Comparison of ENCODE assay signal across 19 cellular contexts in genomic region chr7:42597296-42597695, GRCh38.
DNase-seq lines count a peak whose midpoint lies in the region; ATAC-seq, FAIRE-seq and TF ChIP-seq lines count a peak whose summit lies in the region.
"Had no signal": no experiment of that assay in that cellular context is flagged by ENCODE, and none has a peak within 500 bp of the region (broad histone marks: within the 10 kb centered on the region; RNA-seq: fewer than 3 reads in every experiment).

No MANE protein-coding gene starts in this region.

- H3K4me1 ChIP-seq in A549 (no peaks in the 10 kb centered on the region), keratinocyte (ENCODE audit: control insufficient read depth, extremely low read depth, insufficient read depth, low read length) (peaks cover 13% of the 10 kb centered on the region), heart left ventricle (no peaks in the 10 kb centered on the region)

- H3K9me3 ChIP-seq in A549 (no peaks in the 10 kb centered on the region), keratinocyte (ENCODE audit: control insufficient read depth, low read depth, low read length) (peaks cover 2% of the 10 kb centered on the region), heart left ventricle (peaks cover 0 to 7% (median 3%) of the 10 kb centered on the region in 12 donors)

- TF ChIP-seq RAD21 in A549 (conservative IDR thresholded peaks at IDR 0.05 in 1 of 2, IDR thresholded peaks at IDR 0.05 in 1 of 2), result no peak

- no peak for ATAC-seq in A549
- ATAC-seq in HG03432 (IDR thresholded peaks at IDR 0.05; ENCODE audit: unreplicated experiment), result no peak
- ATAC-seq in heart left ventricle, result no peak
- ATAC-seq: GM12878, HCT116 had no signal

- H3K9me1 ChIP-seq in keratinocyte (ENCODE audit: control insufficient read depth, extremely low read depth, insufficient read depth, low read length), result no peaks in the 10 kb centered on the region

- POLR2A ChIA-PET in A549 (lab: Yijun Ruan, JAX), result no interaction called here

- FAIRE-seq in A549 (lab: Jason Lieb, UNC), result no peak
- no peak for FAIRE-seq in bronchial epithelial cell (lab: Jason Lieb, UNC)
- FAIRE-seq in keratinocyte (lab: Jason Lieb, UNC), result no peak
- FAIRE-seq: GM12878, GM18507, H54, HTR-8/SVneo had no signal

- H3K79me2 ChIP-seq in keratinocyte (ENCODE audit: control insufficient read depth, insufficient read depth, low read length), result no peaks in the 10 kb centered on the region

- H3K4me2 ChIP-seq in A549 (no peak overlapping the region), keratinocyte (ENCODE audit: control insufficient read depth, extremely low read depth, insufficient read depth, low read depth, low read length) (peak overlapping the region; percentile 22)

- H3K36me3 ChIP-seq in bronchial epithelial cell (ENCODE audit: control insufficient read depth, insufficient read depth, low read length) (no peaks in the 10 kb centered on the region), keratinocyte (ENCODE audit: control insufficient read depth in 2 of 2, extremely low read depth in 1 of 2, insufficient read depth in 2 of 2, low read length in 2 of 2) (no peaks in the 10 kb centered on the region), heart left ventricle (no peaks in the 10 kb centered on the region)

- DNase-seq in A549 (ENCODE audit: low read depth in 1 of 2, low spot score in 1 of 2) (no peak), RPMI8226 (peak; percentile 62), bronchial epithelial cell (ENCODE audit: low read depth) (peak; percentile 98), keratinocyte (ENCODE audit: low read depth, low spot score) (peak; percentile 48), HK-2 (ENCODE audit: unreplicated experiment) (no peak), heart left ventricle (no peak)
- DNase-seq: C1 segment of cervical spinal cord; Calu3; CD4-positive, alpha-beta T cell; DMS 273 treated with DMSO at 0.1 percent for 48 hours; DMS79; GM23248; KG1 had no signal

- no peak for TF ChIP-seq EP300 in A549 (IDR thresholded peaks at IDR 0.05)

- no peak overlapping the region for H2AFZ ChIP-seq in keratinocyte (ENCODE audit: control insufficient read depth, low read length)
- H2AFZ ChIP-seq: GM23248 had no signal

- CTCF ChIA-PET in A549 (lab: Yijun Ruan, JAX), result no interaction called here

- H3K4me3 ChIP-seq in A549 (no peak overlapping the region), bronchial epithelial cell (ENCODE audit: low read depth, low read length) (no peak overlapping the region), keratinocyte (ENCODE audit: control insufficient read depth in 2 of 3, extremely low read depth in 1 of 3, insufficient read depth in 2 of 3, low read depth in 1 of 3, low read length in 3 of 3) (no peak overlapping the region), heart left ventricle (no peak overlapping the region)
- H3K4me3 ChIP-seq: GM12878, GM23248 had no signal

- H4K20me1 ChIP-seq in keratinocyte (ENCODE audit: control insufficient read depth, extremely low read depth, insufficient read depth, low read length), result no peaks in the 10 kb centered on the region

- no peak for TF ChIP-seq POLR2A in A549 (IDR thresholded peaks at IDR 0.05; ENCODE audit: low read length)
- TF ChIP-seq POLR2A in heart left ventricle (IDR thresholded peaks at IDR 0.05), result no peak

- H3K27me3 ChIP-seq in bronchial epithelial cell (ENCODE audit: control insufficient read depth, insufficient read depth, low read length) (no peaks in the 10 kb centered on the region), keratinocyte (ENCODE audit: control insufficient read depth, extremely low read depth, insufficient read depth, low read length) (no peaks in the 10 kb centered on the region), heart left ventricle (no peaks in the 10 kb centered on the region)

- dilution Hi-C loops in keratinocyte (cut with MboI; ENCODE audit: extremely low pct_ligation_motif_present, low sequenced_read_pairs), result no loop called here

- 29% methylated on average over 3 of the region's 3 CpGs for WGBS in A549 (ENCODE audit: missing lambda C conversion rate)
- 83 to 88% (median 86%) methylated on average over 3 of the region's 3 CpGs for WGBS in heart left ventricle, 4 donors

- intact Hi-C loops in heart left ventricle (cut with DNase I), result no loop called here

- H3K9ac ChIP-seq in keratinocyte (ENCODE audit: control insufficient read depth, extremely low read depth, insufficient read depth, low read length), result no peak overlapping the region
- H3K9ac ChIP-seq: GM23248 had no signal

- H3K27ac ChIP-seq in A549 (no peak overlapping the region), keratinocyte (ENCODE audit: control insufficient read depth, insufficient read depth, low read length) (peak overlapping the region; percentile 1), heart left ventricle (no peak overlapping the region)
- H3K27ac ChIP-seq: GM23248 had no signal

- TF ChIP-seq CTCF in A549 (IDR thresholded peaks at IDR 0.05) (no peak), bronchial epithelial cell (IDR thresholded peaks at IDR 0.05; ENCODE audit: insufficient read depth, low read length, severe bottlenecking) (no peak), keratinocyte (optimal IDR thresholded peaks at IDR 0.05 in 1 of 3, IDR thresholded peaks at IDR 0.05 in 1 of 3, conservative IDR thresholded peaks at IDR 0.05 in 1 of 3; ENCODE audit: extremely low read depth in 1 of 3, insufficient read depth in 2 of 3, low read length in 3 of 3) (no peak), heart left ventricle (IDR thresholded peaks at IDR 0.05) (no peak)

TF ChIP-seq in A549, 52 proteins besides CTCF, POLR2A, EP300 and RAD21:
- peak; percentile 35 for TF ChIP-seq MAFK (IDR thresholded peaks at IDR 0.05; ENCODE audit: partially characterized antibody)
- TF ChIP-seq SMC3 (IDR thresholded peaks at IDR 0.05), result no peak

Comparison
In these comparisons a context has a peak if more than half of its experiments do, and no peak if none do; other contexts are left out.
1. DNase-seq: peak in RPMI8226 (single experiment), bronchial epithelial cell (single experiment) and keratinocyte (single experiment); none in A549 (0 of 2), HK-2 (single experiment) and heart left ventricle (0 of 5).